Comparison of ENCODE assay signal across 8 cellular contexts in genomic region chr7:129188892-129189660, GRCh38. TPM values are rescaled to one million over a fixed set of nuclear protein-coding genes. Genes with fewer than 3 reads are reported as not detected.
DNase-seq lines count a peak whose midpoint lies in the region; ATAC-seq and TF ChIP-seq lines count a peak whose summit lies in the region.

No MANE protein-coding gene starts in this region.

- H3K4me3 ChIP-seq in AG04450 (ENCODE audit: low read depth, low read length): peak overlapping the region; percentile 82

- H3K9me3 ChIP-seq in AG04450 (ENCODE audit: control insufficient read depth, insufficient read depth, low read length): no peaks in the 10 kb centered on the region

- no peak for TF ChIP-seq CTCF in AG04450 (IDR thresholded peaks at IDR 0.05; ENCODE audit: low read depth, low read length)

- no peaks in the 10 kb centered on the region for H3K36me3 Mint-ChIP-seq in activated naive CD8-positive, alpha-beta T cell treated with anti-CD3 and anti-CD28 coated beads, Interleukin-2, amount 50 U/mL, for 24 hours (ENCODE audit: low read depth)
- peaks cover 5% of the 10 kb centered on the region in 2 donors for H3K36me3 Mint-ChIP-seq in stimulated activated naive B cell treated with anti-CD40 and anti-IgM and Interleukin-4, amounts not matched to agents 10 μg/mL and 1 μg/mL and 100 μg/mL, for 72 hours

- H3K27ac Mint-ChIP-seq in activated naive CD8-positive, alpha-beta T cell treated with anti-CD3 and anti-CD28 coated beads, Interleukin-2, amount 50 U/mL, for 24 hours: no peak overlapping the region
- peak overlapping the region; percentile 83 for H3K27ac Mint-ChIP-seq in stimulated activated naive B cell treated with anti-CD40 and anti-IgM and Interleukin-4, amounts not matched to agents 10 μg/mL and 1 μg/mL and 100 μg/mL, for 72 hours

- ATAC-seq in GM19463 (IDR thresholded peaks at IDR 0.05; ENCODE audit: unreplicated experiment): peak; percentile 45
- ATAC-seq in activated naive CD8-positive, alpha-beta T cell treated with anti-CD3 and anti-CD28 coated beads, Interleukin-2, amount 50 U/mL, for 24 hours: peak; percentile 27
- peak; percentile 55 for ATAC-seq in stimulated activated naive B cell treated with anti-CD40 and anti-IgM and Interleukin-4, amounts not matched to agents 10 μg/mL and 1 μg/mL and 100 μg/mL, for 72 hours (replicated peaks)

- CTCF ChIA-PET in AG04450 (lab: Charles Lee): interaction anchor here (1.0 to 2.1 kb wide), 3 partner anchors 25 to 154 kb away, joined by 3 to 15 read pairs (median 4); no protein-coding TSS in a partner anchor

- H3K4me1 Mint-ChIP-seq in activated naive CD8-positive, alpha-beta T cell treated with anti-CD3 and anti-CD28 coated beads, Interleukin-2, amount 50 U/mL, for 24 hours: peaks cover 13% of the 10 kb centered on the region
- H3K4me1 Mint-ChIP-seq in stimulated activated naive B cell treated with anti-CD40 and anti-IgM and Interleukin-4, amounts not matched to agents 10 μg/mL and 1 μg/mL and 100 μg/mL, for 72 hours: peaks cover 20 to 35% of the 10 kb centered on the region in 2 donors

- H3K27me3 ChIP-seq in AG04450 (ENCODE audit: control insufficient read depth, insufficient read depth, low read length): peaks cover 5% of the 10 kb centered on the region

- no peak overlapping the region for H3K27ac ChIP-seq in AG04450 (ENCODE audit: low read depth, low read length)

- no peak for DNase-seq in AG04450 (ENCODE audit: low read depth, low spot score)
- no peak for DNase-seq in activated naive CD8-positive, alpha-beta T cell treated with anti-CD3 and anti-CD28 coated beads, Interleukin-2, amount 50 U/mL, for 24 hours
- peak; percentile 66 for DNase-seq in iPS-NIHi7 (ENCODE audit: extremely low spot score)
- DNase-seq in stimulated activated naive B cell treated with anti-CD40 and anti-IgM and Interleukin-4, amounts not matched to agents 10 μg/mL and 1 μg/mL and 100 μg/mL, for 72 hours: no peak
- no peak for DNase-seq in effector CD4-positive, alpha-beta T cell
- DNase-seq in UCSD-AML1 (lab: John Stamatoyannopoulos, UW; ENCODE audit: unreplicated experiment): no peak
- DNase-seq in GF-D8 (lab: John Stamatoyannopoulos, UW): no peak

- POLR2A ChIA-PET in AG04450 (lab: Yijun Ruan, JAX): interaction anchor here (0.6 to 1.1 kb wide), 4 partner anchors 15 to 705 kb away, joined by 3 to 5 read pairs (median 4); no protein-coding TSS in a partner anchor

- peaks cover 52% of the 10 kb centered on the region for H3K27me3 Mint-ChIP-seq in activated naive CD8-positive, alpha-beta T cell treated with anti-CD3 and anti-CD28 coated beads, Interleukin-2, amount 50 U/mL, for 24 hours
- H3K27me3 Mint-ChIP-seq in stimulated activated naive B cell treated with anti-CD40 and anti-IgM and Interleukin-4, amounts not matched to agents 10 μg/mL and 1 μg/mL and 100 μg/mL, for 72 hours: peaks cover 25 to 29% of the 10 kb centered on the region in 2 donors

- no peaks in the 10 kb centered on the region for H3K9me3 Mint-ChIP-seq in activated naive CD8-positive, alpha-beta T cell treated with anti-CD3 and anti-CD28 coated beads, Interleukin-2, amount 50 U/mL, for 24 hours
- H3K9me3 Mint-ChIP-seq in stimulated activated naive B cell treated with anti-CD40 and anti-IgM and Interleukin-4, amounts not matched to agents 10 μg/mL and 1 μg/mL and 100 μg/mL, for 72 hours: no peaks in the 10 kb centered on the region

- H3K4me3 Mint-ChIP-seq in activated naive CD8-positive, alpha-beta T cell treated with anti-CD3 and anti-CD28 coated beads, Interleukin-2, amount 50 U/mL, for 24 hours: peak overlapping the region; percentile 66
- peak overlapping the region; percentile 89 to 90 for H3K4me3 Mint-ChIP-seq in stimulated activated naive B cell treated with anti-CD40 and anti-IgM and Interleukin-4, amounts not matched to agents 10 μg/mL and 1 μg/mL and 100 μg/mL, for 72 hours

RNA-seq across cellular contexts. Expression of gene SMO, which starts 0.6 kb away (rescaled TPM):
- 20.8 and 26.5 TPM in 2 replicates for polyA plus RNA-seq in AG04450 (2011; rRNA removed)
- 65.5 and 79.7 TPM in 2 replicates for polyA minus RNA-seq in AG04450 (2011; rRNA and poly(A)+ RNA removed)

RNA-seq across cellular contexts. Expression of gene AHCYL2, which starts 35.8 kb away (rescaled TPM):
- polyA plus RNA-seq in AG04450 (2011; rRNA removed): 10.6 and 13.3 TPM in 2 replicates
- polyA minus RNA-seq in AG04450 (2011; rRNA and poly(A)+ RNA removed): 12.4 and 12.5 TPM in 2 replicates

RNA-seq across cellular contexts. Expression of gene TSPAN33, which starts 44.6 kb away (rescaled TPM):
- 0.73 and 0.88 TPM in 2 replicates for polyA plus RNA-seq in AG04450 (2011; rRNA removed)
- polyA minus RNA-seq in AG04450 (2011; rRNA and poly(A)+ RNA removed): 0.69 and 1.1 TPM in 2 replicates
